ENCODE assay signal across 7 cellular contexts in the genomic region with DNA sequence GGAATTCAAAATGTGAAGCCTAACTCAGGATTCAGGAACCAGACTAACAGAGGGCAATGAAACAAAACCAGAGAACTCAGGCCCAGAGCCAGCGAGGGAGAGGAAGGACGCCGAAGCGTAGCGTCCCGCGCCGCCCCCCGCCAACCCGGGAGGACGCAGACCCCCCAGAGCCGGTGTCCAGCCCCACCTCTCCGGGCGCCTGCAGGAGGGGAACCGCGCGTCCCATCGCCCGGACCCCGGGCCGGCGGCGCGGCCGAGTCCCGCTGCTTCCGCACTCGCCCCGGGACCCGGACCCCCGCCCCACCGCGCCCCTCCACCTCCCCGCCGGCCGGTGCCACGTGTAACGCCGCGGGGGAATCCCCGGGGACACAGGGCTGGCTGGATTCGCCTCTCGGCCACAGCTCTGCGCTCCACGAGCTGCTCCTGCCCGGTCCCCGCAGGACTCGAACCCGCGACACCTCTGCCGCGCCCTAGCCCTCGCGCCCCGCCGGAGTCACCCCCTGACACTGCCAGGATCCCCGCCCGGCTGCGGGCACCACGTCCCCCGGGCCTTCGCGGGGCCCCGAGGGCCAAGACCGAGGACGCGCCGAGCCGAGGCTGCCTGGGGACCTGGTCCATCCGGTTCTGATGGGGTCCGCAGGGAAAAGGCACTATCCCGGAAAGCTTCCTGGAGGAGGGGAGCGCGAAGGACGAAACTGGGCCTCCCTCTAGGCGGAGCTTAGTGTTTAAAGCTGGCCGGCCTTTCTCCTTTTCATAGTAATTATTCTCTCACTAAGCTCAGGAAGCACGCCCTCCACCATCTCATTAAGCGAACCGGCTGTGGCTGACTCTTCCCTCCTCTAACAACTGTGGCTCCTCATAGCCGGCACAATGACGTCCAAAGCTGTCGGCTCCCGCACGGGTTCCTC. TPM values are rescaled to one million over a fixed set of nuclear protein-coding genes. Genes with fewer than 3 reads are reported as not detected.
A peak's percentile ranks its signal among the peaks of the same experiment; 100 is the strongest.
DNase-seq lines count a peak whose midpoint lies in the region; ATAC-seq, FAIRE-seq and TF ChIP-seq lines count a peak whose summit lies in the region.

No MANE protein-coding gene starts in this region.

- 4 to 9% methylated on average over 44 to 71 of the region's 85 CpGs for WGBS in lower leg skin, 2 donors

- in situ Hi-C loops in astrocyte of the cerebellum (cut with HindIII; ENCODE audit: low sequenced_read_pairs), result no loop called here

- no peak for DNase-seq in astrocyte of the cerebellum (ENCODE audit: low read depth)
- DNase-seq in lower leg skin (ENCODE audit: low spot score in 2 of 2), result no peak
- DNase-seq in H54 (ENCODE audit: insufficient read length, low spot score), result no peak
- no peak for DNase-seq in DMS153 treated with DMSO at 0.1 percent for 48 hours (lab: John Stamatoyannopoulos, UW; ENCODE audit: unreplicated experiment)

- peak overlapping the region; percentile 28 for H3K4me3 ChIP-seq in GM12875 (ENCODE audit: low read depth, low read length)
- H3K4me3 ChIP-seq in astrocyte of the cerebellum (ENCODE audit: low read depth, low read length), result peak overlapping the region; percentile 52
- H3K4me3 ChIP-seq in lower leg skin (ENCODE audit: low read depth, poor library complexity, severe bottlenecking), result peak overlapping the region; percentile 30

- intact Hi-C loops in lower leg skin (cut with DNase I; ENCODE audit: low total_unique reads), result loop anchor here (10.0 kb wide), 1 partner anchor 88 kb away; no protein-coding TSS in a partner anchor

- TF ChIP-seq CTCF in GM12875 (IDR thresholded peaks at IDR 0.05; ENCODE audit: borderline replicate concordance, insufficient read depth, low read depth, low read length) (no peak), astrocyte of the cerebellum (IDR thresholded peaks at IDR 0.05; ENCODE audit: low read depth, low read length, missing control alignments) (no peak), lower leg skin (IDR thresholded peaks at IDR 0.05) (no peak)

- ATAC-seq in HG02981 (IDR thresholded peaks at IDR 0.05; ENCODE audit: unreplicated experiment) (peak; percentile 65), HG03457 (IDR thresholded peaks at IDR 0.05; ENCODE audit: unreplicated experiment) (no peak)

- no peak for TF ChIP-seq POLR2A in lower leg skin (IDR thresholded peaks at IDR 0.05)
- TF ChIP-seq POLR2A in H54 (IDR thresholded peaks at IDR 0.05; ENCODE audit: low read depth, low read length), result no peak

- no peak for FAIRE-seq in H54 (lab: Jason Lieb, UNC)

RNA-seq across cellular contexts. Expression of a gene that starts 40.4 kb away (rescaled TPM):
- 1 to 10 TPM in 3 of 4 donors, under 1 TPM in 1; 0.55 to 3.9 (median 2.2) TPM for total RNA-seq in lower leg skin
